In the genomic region with DNA sequence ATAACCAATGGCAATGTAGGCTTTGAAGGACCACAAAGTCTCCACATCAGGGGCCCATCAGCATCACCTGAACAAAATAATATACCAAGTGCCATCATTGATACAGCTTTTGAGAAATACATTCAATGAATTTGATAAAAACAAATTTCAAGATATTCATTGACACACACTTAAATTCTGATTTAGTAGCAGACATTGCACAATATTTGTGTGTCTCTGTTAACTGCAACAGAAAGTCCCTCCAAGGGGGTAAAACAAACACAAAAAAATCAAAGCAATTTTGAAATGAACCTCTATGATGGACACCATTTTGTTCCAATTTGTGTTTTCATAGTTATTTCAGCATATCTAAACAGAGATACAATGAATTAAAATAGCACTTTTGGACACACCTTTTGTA, we compare ENCODE assay signal across 12 cellular contexts.
DNase-seq lines count a peak whose midpoint lies in the region; ATAC-seq, FAIRE-seq and TF ChIP-seq lines count a peak whose summit lies in the region.
"Had no signal": no experiment of that assay in that cellular context is flagged by ENCODE, and none has a peak within 500 bp of the region (broad histone marks: within the 10 kb centered on the region; RNA-seq: fewer than 3 reads in every experiment).

No MANE protein-coding gene starts in this region.

- H3K4me3 ChIP-seq in HepG2 (replicated peaks in 1 of 3; ENCODE audit: insufficient read depth in 1 of 3, low read depth in 2 of 3, low read length in 3 of 3) (no peak overlapping the region), right lobe of liver (no peak overlapping the region)

- no peak for ATAC-seq in HepG2
- ATAC-seq in right lobe of liver, result no peak
- ATAC-seq: CD8-positive, alpha-beta T cell had no signal

- no peaks in the 10 kb centered on the region for H3K79me2 ChIP-seq in HepG2 (ENCODE audit: insufficient read depth, low read length)

- no peak for TF ChIP-seq RAD21 in HepG2 (CRISPR knock-in tag; IDR thresholded peaks at IDR 0.05)

- H3K9ac ChIP-seq in HepG2 (ENCODE audit: insufficient read depth, low read depth, low read length), result no peak overlapping the region

- TF ChIP-seq POLR2A in HepG2 (IDR thresholded peaks at IDR 0.05; ENCODE audit: insufficient read depth in 1 of 2, low read depth in 2 of 2, low read length in 2 of 2), result no peak
- TF ChIP-seq POLR2A in right lobe of liver (IDR thresholded peaks at IDR 0.05), result no peak

- H3K4me1 ChIP-seq in HepG2 (ENCODE audit: insufficient read depth, low read length) (no peaks in the 10 kb centered on the region), right lobe of liver (no peaks in the 10 kb centered on the region)

- FAIRE-seq in HepG2 (lab: Jason Lieb, UNC), result no peak
- FAIRE-seq: H54 had no signal

- no peak for TF ChIP-seq CTCF in HepG2 (CRISPR knock-in tag; IDR thresholded peaks at IDR 0.05)
- TF ChIP-seq CTCF in right lobe of liver (IDR thresholded peaks at IDR 0.05), result no peak

- intact Hi-C loops in HepG2 (cut with micrococcal nuclease; ENCODE audit: unreplicated experiment), result no loop called here
- intact Hi-C loops in right lobe of liver (cut with DNase I), result no loop called here

- no peaks in the 10 kb centered on the region for H3K27me3 ChIP-seq in HepG2 (ENCODE audit: control insufficient read depth in 1 of 2, insufficient read depth in 2 of 2, low read length in 2 of 2)
- no peaks in the 10 kb centered on the region for H3K27me3 ChIP-seq in right lobe of liver

- POLR2A ChIA-PET in HepG2 (lab: Yijun Ruan, JAX), result no interaction called here

- H4K20me1 ChIP-seq in HepG2 (ENCODE audit: insufficient read depth, low read length), result no peaks in the 10 kb centered on the region

- in situ Hi-C loops in HepG2 (cut with HindIII; ENCODE audit: extremely low pct_ligation_motif_present, low pct_unique_long_range_greater_than_20kb), result no loop called here

- CTCF ChIA-PET in HepG2 (lab: Yijun Ruan, JAX; ENCODE audit: low intra/inter-chr PET ratio, low total read pairs), result no interaction called here

- no peak for TF ChIP-seq EP300 in HepG2 (IDR thresholded peaks at IDR 0.05; ENCODE audit: low read depth in 2 of 2, low read length in 2 of 2)
- TF ChIP-seq EP300 in HepG2 (CRISPR knock-in tag; IDR thresholded peaks at IDR 0.05; ENCODE audit: borderline replicate concordance), result no peak

- DNase-seq in HepG2 (ENCODE audit: low spot score), result no peak
- DNase-seq in right lobe of liver, result no peak
- DNase-seq in amniotic epithelial cell (ENCODE audit: low read depth), result peak; percentile 6
- DNase-seq in iris pigment epithelial cell (ENCODE audit: low read depth), result peak; percentile 38
- no peak for DNase-seq in 8988T
- DNase-seq in effector CD8-positive, alpha-beta T cell (lab: John Stamatoyannopoulos, UW), result no peak
- DNase-seq in Kasumi-1 (lab: John Stamatoyannopoulos, UW), result no peak
- DNase-seq: Calu3; CD8-positive, alpha-beta T cell; NCI-H1694 treated with DMSO at 0.1 percent for 48 hours; NCI-H526 had no signal

- BruUV-seq in HepG2 (replicated peaks; lab: Mats Ljungman, UMichigan), result no TSS peak

- no peak overlapping the region for H3K4me2 ChIP-seq in HepG2 (ENCODE audit: low read depth, low read length)

- no peaks in the 10 kb centered on the region for H3K9me3 ChIP-seq in HepG2 (ENCODE audit: low read length)
- H3K9me3 ChIP-seq in right lobe of liver, result no peaks in the 10 kb centered on the region

- H2AFZ ChIP-seq in HepG2 (ENCODE audit: low read length), result no peak overlapping the region

- H3K36me3 ChIP-seq in HepG2 (replicated peaks in 1 of 2; ENCODE audit: control insufficient read depth in 1 of 2, insufficient read depth in 2 of 2, low read length in 2 of 2) (no peaks in the 10 kb centered on the region), right lobe of liver (no peaks in the 10 kb centered on the region)

- H3K27ac ChIP-seq in HepG2 (ENCODE audit: extremely low read length, insufficient read depth, low read length) (no peak overlapping the region), right lobe of liver (no peak overlapping the region)

TF ChIP-seq in HepG2, 621 proteins besides CTCF, POLR2A, EP300 and RAD21:
- TF ChIP-seq FOSL2 (CRISPR knock-in tag; IDR thresholded peaks at IDR 0.05) (no peak), CEBPB (IDR thresholded peaks at IDR 0.05; ENCODE audit: borderline replicate concordance, low read depth, low read length) (peak; percentile 52; the same call in 1 of the 2 replicates)

Comparison
In these comparisons a context has a peak if more than half of its experiments do, and no peak if none do; other contexts are left out.
1. DNase-seq: peak in amniotic epithelial cell (single experiment) and iris pigment epithelial cell (single experiment); none in HepG2 (single experiment), right lobe of liver (0 of 3), 8988T (single experiment), effector CD8-positive, alpha-beta T cell (single experiment) and Kasumi-1 (0 of 2).